Comparison of ENCODE assay signal across 22 cellular contexts in genomic region chr5:106940301-106940846, GRCh38.
"Had no signal": no experiment of that assay in that cellular context is flagged by ENCODE, and none has a peak within 500 bp of the region (broad histone marks: within the 10 kb centered on the region; RNA-seq: fewer than 3 reads in every experiment).

No MANE protein-coding gene starts in this region.

- H3K36me3 Mint-ChIP-seq: memory B cell, naive B cell, neural progenitor cell had no signal

- H3K9me3 ChIP-seq: esophagus squamous epithelium, mucosa of descending colon, prostate gland, right lobe of liver, suprapubic skin, upper lobe of left lung had no signal

- H3K4me1 Mint-ChIP-seq: activated CD4-positive, alpha-beta T cell treated with anti-CD3 and anti-CD28 coated beads, Interleukin-2, amount 10 ng/mL, durations not matched to agents 24 days and 14 days; activated naive CD8-positive, alpha-beta T cell treated with anti-CD3 and anti-CD28 coated beads, Interleukin-2, amount 50 U/mL, for 24 hours; memory B cell; naive B cell; neural progenitor cell had no signal

- H3K36me3 ChIP-seq: esophagus squamous epithelium, neural progenitor cell, prostate gland, right lobe of liver, suprapubic skin, upper lobe of left lung had no signal

- H2AFZ ChIP-seq: neural progenitor cell had no signal

- DNase-seq: activated CD4-positive, alpha-beta T cell treated with anti-CD3 and anti-CD28 coated beads, Interleukin-2, amount 10 ng/mL, durations not matched to agents 24 days and 14 days; activated CD8-positive, alpha-beta T cell treated with anti-CD3 and anti-CD28 coated beads for 36 hours; activated naive CD4-positive, alpha-beta T cell treated with anti-CD3 and anti-CD28 coated beads for 36 hours; activated naive CD8-positive, alpha-beta T cell treated with anti-CD3 and anti-CD28 coated beads, Interleukin-2, amount 50 U/mL, for 24 hours; activated T-cell treated with anti-CD3 and anti-CD28 coated beads, Interleukin-2, amount 50 U/mL, for 1 hour; aorta; cerebellar nuclear complex; effector memory CD4-positive, alpha-beta T cell; esophagus squamous epithelium; naive B cell; right lobe of liver; stimulated activated CD4-positive, alpha-beta T cell treated with anti-CD3 and anti-CD28 coated beads, Interleukin-15, amount 100 ng/mL, for 24 hours; stimulated activated CD4-positive, alpha-beta T cell treated with anti-CD3 and anti-CD28 coated beads, Interleukin-2, amount 100 ng/mL, for 48 hours; upper lobe of left lung had no signal

- H3K4me3 Mint-ChIP-seq: activated CD4-positive, alpha-beta T cell treated with anti-CD3 and anti-CD28 coated beads, Interleukin-2, amount 10 ng/mL, durations not matched to agents 24 days and 14 days; activated CD8-positive, alpha-beta T cell treated with anti-CD3 and anti-CD28 coated beads for 36 hours; activated naive CD4-positive, alpha-beta T cell treated with anti-CD3 and anti-CD28 coated beads for 36 hours; activated naive CD8-positive, alpha-beta T cell treated with anti-CD3 and anti-CD28 coated beads, Interleukin-2, amount 50 U/mL, for 24 hours; dendritic cell treated with granulocyte-macrophage colony-stimulating factor and Interleukin-4, amounts not matched to agents 40 ng/mL and 50 ng/mL, for 4 days; memory B cell; naive B cell; neural progenitor cell; stimulated activated naive CD8-positive, alpha-beta T cell treated with anti-CD3 and anti-CD28 coated beads, Interleukin-15, Interleukin-2, amounts not matched to agents 100 ng/mL and 50 ng/mL, for 24 hours had no signal

- H3K27me3 Mint-ChIP-seq: activated CD4-positive, alpha-beta T cell treated with anti-CD3 and anti-CD28 coated beads, Interleukin-2, amount 10 ng/mL, durations not matched to agents 24 days and 14 days; activated CD8-positive, alpha-beta T cell treated with anti-CD3 and anti-CD28 coated beads for 36 hours; activated naive CD8-positive, alpha-beta T cell treated with anti-CD3 and anti-CD28 coated beads, Interleukin-2, amount 50 U/mL, for 24 hours; dendritic cell treated with granulocyte-macrophage colony-stimulating factor and Interleukin-4, amounts not matched to agents 40 ng/mL and 50 ng/mL, for 4 days; memory B cell; naive B cell; stimulated activated naive CD8-positive, alpha-beta T cell treated with anti-CD3 and anti-CD28 coated beads, Interleukin-15, Interleukin-2, amounts not matched to agents 100 ng/mL and 50 ng/mL, for 24 hours had no signal

- H3K4me1 ChIP-seq: esophagus squamous epithelium, neural progenitor cell, prostate gland, right lobe of liver, suprapubic skin, upper lobe of left lung had no signal

- ATAC-seq: activated CD8-positive, alpha-beta T cell treated with anti-CD3 and anti-CD28 coated beads for 36 hours; activated naive CD8-positive, alpha-beta T cell treated with anti-CD3 and anti-CD28 coated beads, Interleukin-2, amount 50 U/mL, for 24 hours; right lobe of liver had no signal

- H3K4me2 ChIP-seq: neural progenitor cell had no signal

- H3K27ac Mint-ChIP-seq: activated CD4-positive, alpha-beta T cell treated with anti-CD3 and anti-CD28 coated beads, Interleukin-2, amount 10 ng/mL, durations not matched to agents 24 days and 14 days; activated CD8-positive, alpha-beta T cell treated with anti-CD3 and anti-CD28 coated beads for 36 hours; activated naive CD4-positive, alpha-beta T cell treated with anti-CD3 and anti-CD28 coated beads for 36 hours; activated naive CD8-positive, alpha-beta T cell treated with anti-CD3 and anti-CD28 coated beads, Interleukin-2, amount 50 U/mL, for 24 hours; activated T-helper 2 cell treated with anti-CD3 and anti-CD28 coated beads, Interferon-gamma antibody, Interleukin-2, Interleukin-4, amounts not matched to agents 10 μg/mL and 5 μg/mL and 100 μg/mL, durations not matched to agents 14 hours and 24 hours and 36 hours; dendritic cell treated with granulocyte-macrophage colony-stimulating factor and Interleukin-4, amounts not matched to agents 40 ng/mL and 50 ng/mL, for 4 days; memory B cell; naive B cell; neural progenitor cell; stimulated activated naive CD8-positive, alpha-beta T cell treated with anti-CD3 and anti-CD28 coated beads, Interleukin-15, Interleukin-2, amounts not matched to agents 100 ng/mL and 50 ng/mL, for 24 hours had no signal

- H3K9me3 Mint-ChIP-seq: activated CD4-positive, alpha-beta T cell treated with anti-CD3 and anti-CD28 coated beads, Interleukin-2, amount 10 ng/mL, durations not matched to agents 24 days and 14 days; activated CD8-positive, alpha-beta T cell treated with anti-CD3 and anti-CD28 coated beads for 36 hours had no signal

- H3K4me3 ChIP-seq: esophagus squamous epithelium, mucosa of descending colon, neural progenitor cell, prostate gland, right lobe of liver, suprapubic skin, upper lobe of left lung had no signal

- H3K27ac ChIP-seq: esophagus squamous epithelium, neural progenitor cell, prostate gland, right lobe of liver, suprapubic skin, upper lobe of left lung had no signal

- H3K27me3 ChIP-seq: esophagus squamous epithelium, neural progenitor cell, right lobe of liver, suprapubic skin, upper lobe of left lung had no signal
